In the genomic region with DNA sequence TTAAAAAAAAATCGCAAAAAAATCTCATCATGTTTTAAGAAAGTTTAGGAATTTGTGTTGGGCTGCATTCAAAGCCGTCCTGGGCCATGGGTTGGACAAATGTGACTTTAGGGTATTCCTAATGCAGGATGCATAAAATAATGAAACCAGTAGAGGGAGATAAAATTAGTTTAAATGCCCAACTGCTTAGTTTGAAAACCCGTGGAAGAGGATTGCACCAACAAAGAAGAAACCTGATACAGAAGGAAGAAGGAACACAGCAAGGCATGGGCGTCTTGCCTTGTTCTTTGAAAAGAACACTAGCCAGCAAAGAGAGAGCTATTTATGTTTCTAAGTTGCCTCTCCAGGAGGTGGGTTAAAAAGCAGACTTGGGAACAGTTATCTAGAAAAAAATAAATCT, we compare ENCODE assay signal across 9 cellular contexts. TPM values are rescaled to one million over a fixed set of nuclear protein-coding genes. Genes with fewer than 3 reads are reported as not detected.
A peak's percentile ranks its signal among the peaks of the same experiment; 100 is the strongest.
DNase-seq lines count a peak whose midpoint lies in the region; ATAC-seq and TF ChIP-seq lines count a peak whose summit lies in the region.
"Had no signal": no experiment of that assay in that cellular context is flagged by ENCODE, and none has a peak within 500 bp of the region (broad histone marks: within the 10 kb centered on the region; RNA-seq: fewer than 3 reads in every experiment).

No MANE protein-coding gene starts in this region.

- peaks cover 10% of the 10 kb centered on the region for H3K36me3 Mint-ChIP-seq in activated naive CD4-positive, alpha-beta T cell treated with anti-CD3 and anti-CD28 coated beads for 36 hours (ENCODE audit: low read depth)
- H3K36me3 Mint-ChIP-seq: activated naive CD4-positive, alpha-beta T cell treated with anti-CD3 and anti-CD28 coated beads, Interleukin-2, amount 50 U/mL, for 24 hours had no signal

- TF ChIP-seq CTCF in cardiac muscle cell (IDR thresholded peaks at IDR 0.05; ENCODE audit: low read depth, low read length) (peak; percentile 42), heart right ventricle (IDR thresholded peaks at IDR 0.05) (peak in 1 of 9 donors; percentile 10), PC-9 (conservative IDR thresholded peaks at IDR 0.05) (peak; percentile 32; the same call in 1 of the 2 replicates), fibroblast of pulmonary artery (IDR thresholded peaks at IDR 0.05; ENCODE audit: low read length, missing control alignments) (peak; percentile 35), MM.1S (IDR thresholded peaks at IDR 0.05; ENCODE audit: low read length) (no peak)

- H3K27ac ChIP-seq in cardiac muscle cell = no peak overlapping the region
- no peak overlapping the region for H3K27ac ChIP-seq in heart right ventricle
- H3K27ac ChIP-seq in PC-9 = no peak overlapping the region
- no peak overlapping the region for H3K27ac ChIP-seq in MM.1S (ENCODE audit: low read length)

- H3K27me3 ChIP-seq in cardiac muscle cell (no peaks in the 10 kb centered on the region), heart right ventricle (no peaks in the 10 kb centered on the region), PC-9 (ENCODE audit: insufficient read depth, low read depth) (no peaks in the 10 kb centered on the region), MM.1S (replicated peaks; ENCODE audit: insufficient read depth, low read length) (no peaks in the 10 kb centered on the region)

- no peak for ATAC-seq in heart right ventricle
- ATAC-seq in HG03521 (IDR thresholded peaks at IDR 0.05; ENCODE audit: unreplicated experiment) = no peak

- H3F3A ChIP-seq in PC-9 (ENCODE audit: insufficient read depth, low read depth) (0 out of 2 replicates have a peak, but pooled peaks cover 6% of the 10 kb centered on the region), MM.1S (ENCODE audit: insufficient read depth, low read length) (no peaks in the 10 kb centered on the region)

- H3K9me3 ChIP-seq in cardiac muscle cell (ENCODE audit: low read depth) = no peaks in the 10 kb centered on the region
- no peaks in the 10 kb centered on the region for H3K9me3 ChIP-seq in heart right ventricle
- no peaks in the 10 kb centered on the region for H3K9me3 ChIP-seq in PC-9 (ENCODE audit: insufficient read depth, low read depth)
- H3K9me3 ChIP-seq in MM.1S (replicated peaks; ENCODE audit: insufficient read depth, low read length) = no peaks in the 10 kb centered on the region

- H3K27ac Mint-ChIP-seq in activated naive CD4-positive, alpha-beta T cell treated with anti-CD3 and anti-CD28 coated beads for 36 hours = no peak overlapping the region
- H3K27ac Mint-ChIP-seq: activated naive CD4-positive, alpha-beta T cell treated with anti-CD3 and anti-CD28 coated beads, Interleukin-2, amount 50 U/mL, for 24 hours had no signal

- CTCF ChIA-PET in PC-9 (lab: Charles Lee) = no interaction called here
- CTCF ChIA-PET in activated naive CD4-positive, alpha-beta T cell treated with anti-CD3 and anti-CD28 coated beads for 36 hours (lab: Charles Lee) = no interaction called here

- H3K4me3 ChIP-seq in cardiac muscle cell (no peak overlapping the region), heart right ventricle (no peak overlapping the region), PC-9 (no peak overlapping the region), fibroblast of pulmonary artery (replicated peaks; ENCODE audit: low read depth, low read length) (no peak overlapping the region), MM.1S (ENCODE audit: low read length) (no peak overlapping the region)

- H4K20me1 ChIP-seq in PC-9 (ENCODE audit: insufficient read depth) (no peaks in the 10 kb centered on the region), MM.1S (ENCODE audit: insufficient read depth, low read length) (no peaks in the 10 kb centered on the region)

- H3K9ac ChIP-seq in MM.1S (ENCODE audit: low read length) = no peak overlapping the region

- H3K9me3 Mint-ChIP-seq in activated naive CD4-positive, alpha-beta T cell treated with anti-CD3 and anti-CD28 coated beads for 36 hours = no peaks in the 10 kb centered on the region
- H3K9me3 Mint-ChIP-seq: activated naive CD4-positive, alpha-beta T cell treated with anti-CD3 and anti-CD28 coated beads, Interleukin-2, amount 50 U/mL, for 24 hours had no signal

- no peaks in the 10 kb centered on the region for H3K79me2 ChIP-seq in PC-9 (ENCODE audit: low read depth)
- no peaks in the 10 kb centered on the region for H3K79me2 ChIP-seq in MM.1S (ENCODE audit: low read length)

- BruUV-seq in PC-9 (replicated peaks; lab: Mats Ljungman, UMichigan) = no TSS peak

- H3K4me2 ChIP-seq in PC-9 (no peak overlapping the region), MM.1S (ENCODE audit: low read depth, low read length) (no peak overlapping the region)

- H3K4me3 Mint-ChIP-seq in activated naive CD4-positive, alpha-beta T cell treated with anti-CD3 and anti-CD28 coated beads for 36 hours = no peak overlapping the region
- H3K4me3 Mint-ChIP-seq: activated naive CD4-positive, alpha-beta T cell treated with anti-CD3 and anti-CD28 coated beads, Interleukin-2, amount 50 U/mL, for 24 hours had no signal

- H3K9me2 ChIP-seq in PC-9 (ENCODE audit: insufficient read depth) = no peaks in the 10 kb centered on the region
- no peaks in the 10 kb centered on the region for H3K9me2 ChIP-seq in MM.1S (replicated peaks; ENCODE audit: insufficient read depth, low read length)

- H3K27me3 Mint-ChIP-seq in activated naive CD4-positive, alpha-beta T cell treated with anti-CD3 and anti-CD28 coated beads for 36 hours (ENCODE audit: low read depth) = no peaks in the 10 kb centered on the region
- H3K27me3 Mint-ChIP-seq: activated naive CD4-positive, alpha-beta T cell treated with anti-CD3 and anti-CD28 coated beads, Interleukin-2, amount 50 U/mL, for 24 hours had no signal

- POLR2A ChIA-PET in PC-9 (lab: Charles Lee; ENCODE audit: unreplicated experiment) = interaction anchor here (0.6 kb wide), 1 partner anchor 551 kb away, joined by 3 read pairs; no protein-coding TSS in a partner anchor

- peaks cover 27% of the 10 kb centered on the region for H3K4me1 Mint-ChIP-seq in activated naive CD4-positive, alpha-beta T cell treated with anti-CD3 and anti-CD28 coated beads for 36 hours (ENCODE audit: low read depth)

- WGBS in heart right ventricle, 2 donors = 55 to 63% methylated on average over 4 of the region's 4 CpGs

- H3K4me1 ChIP-seq in cardiac muscle cell (ENCODE audit: low read depth) = no peaks in the 10 kb centered on the region
- H3K4me1 ChIP-seq in heart right ventricle = no peaks in the 10 kb centered on the region
- H3K4me1 ChIP-seq in PC-9 (replicated peaks; ENCODE audit: insufficient read depth) = no peaks in the 10 kb centered on the region
- H3K4me1 ChIP-seq in MM.1S (ENCODE audit: low read length) = no peaks in the 10 kb centered on the region

- no peaks in the 10 kb centered on the region for H3K36me3 ChIP-seq in cardiac muscle cell
- peaks cover 0 to 18% (median 0%) of the 10 kb centered on the region in 9 donors for H3K36me3 ChIP-seq in heart right ventricle
- H3K36me3 ChIP-seq in PC-9 (ENCODE audit: low read depth) = no peaks in the 10 kb centered on the region
- no peaks in the 10 kb centered on the region for H3K36me3 ChIP-seq in MM.1S (replicated peaks; ENCODE audit: insufficient read depth, low read length)

- no peak overlapping the region for H2AFZ ChIP-seq in PC-9
- H2AFZ ChIP-seq in MM.1S (ENCODE audit: low read length) = no peak overlapping the region

- DNase-seq in cardiac muscle cell (ENCODE audit: low read depth in 1 of 2, low spot score in 1 of 2) = peak in 1 of 2 donors; percentile 73
- DNase-seq in heart right ventricle = no peak
- DNase-seq in PC-9 = no peak
- peak; percentile 62 for DNase-seq in fibroblast of pulmonary artery (ENCODE audit: low read depth)
- DNase-seq in activated T-cell treated with anti-CD3 and anti-CD28 coated beads for 4 hours = no peak
- DNase-seq in MM.1S = no peak
- no peak for DNase-seq in activated naive CD4-positive, alpha-beta T cell treated with anti-CD3 and anti-CD28 coated beads for 36 hours

- intact Hi-C loops in heart right ventricle (cut with DNase I) = no loop called here
- intact Hi-C loops in PC-9 (cut with micrococcal nuclease; ENCODE audit: unreplicated experiment) = no loop called here
- intact Hi-C loops in activated naive CD4-positive, alpha-beta T cell treated with anti-CD3 and anti-CD28 coated beads for 36 hours (cut with micrococcal nuclease) = no loop called here

RNA-seq across cellular contexts. Expression of a gene that starts 37.9 kb away (rescaled TPM):
- total RNA-seq in cardiac muscle cell = 20.9 and 31.5 TPM in 2 replicates
- 20.8 and 23.3 TPM in 2 replicates for polyA plus RNA-seq in cardiac muscle cell
- 10 to 100 TPM in 8 of 10 donors, 1 to 10 TPM in 2; 9.1 to 16.8 (median 13.1) TPM for total RNA-seq in heart right ventricle
- 1 to 10 TPM; 1.5 to 3.4 TPM for polyA plus RNA-seq in heart right ventricle
- 27.5 and 38.3 TPM in 2 replicates for total RNA-seq in PC-9 (2021)
- total RNA-seq in activated naive CD4-positive, alpha-beta T cell treated with anti-CD3 and anti-CD28 coated beads for 36 hours = 10 to 100 TPM; 45.2 to 49.6 TPM

RNA-seq across cellular contexts. Expression of a gene that starts 38.1 kb away (rescaled TPM):
- 5.7 and 16.5 TPM in 2 replicates for total RNA-seq in cardiac muscle cell
- polyA plus RNA-seq in cardiac muscle cell = 9.1 and 12.5 TPM in 2 replicates
- total RNA-seq in heart right ventricle = 10 to 100 TPM; 10.4 to 24.2 (median 20.3) TPM
- 1 to 10 TPM; 1.7 to 3.8 TPM for polyA plus RNA-seq in heart right ventricle
- total RNA-seq in PC-9 (2021) = 33.5 and 38.1 TPM in 2 replicates
- 10 to 100 TPM; 19.9 to 20.0 TPM for total RNA-seq in activated naive CD4-positive, alpha-beta T cell treated with anti-CD3 and anti-CD28 coated beads for 36 hours
